8 cellular contexts compared by ENCODE assay signal in the genomic region with DNA sequence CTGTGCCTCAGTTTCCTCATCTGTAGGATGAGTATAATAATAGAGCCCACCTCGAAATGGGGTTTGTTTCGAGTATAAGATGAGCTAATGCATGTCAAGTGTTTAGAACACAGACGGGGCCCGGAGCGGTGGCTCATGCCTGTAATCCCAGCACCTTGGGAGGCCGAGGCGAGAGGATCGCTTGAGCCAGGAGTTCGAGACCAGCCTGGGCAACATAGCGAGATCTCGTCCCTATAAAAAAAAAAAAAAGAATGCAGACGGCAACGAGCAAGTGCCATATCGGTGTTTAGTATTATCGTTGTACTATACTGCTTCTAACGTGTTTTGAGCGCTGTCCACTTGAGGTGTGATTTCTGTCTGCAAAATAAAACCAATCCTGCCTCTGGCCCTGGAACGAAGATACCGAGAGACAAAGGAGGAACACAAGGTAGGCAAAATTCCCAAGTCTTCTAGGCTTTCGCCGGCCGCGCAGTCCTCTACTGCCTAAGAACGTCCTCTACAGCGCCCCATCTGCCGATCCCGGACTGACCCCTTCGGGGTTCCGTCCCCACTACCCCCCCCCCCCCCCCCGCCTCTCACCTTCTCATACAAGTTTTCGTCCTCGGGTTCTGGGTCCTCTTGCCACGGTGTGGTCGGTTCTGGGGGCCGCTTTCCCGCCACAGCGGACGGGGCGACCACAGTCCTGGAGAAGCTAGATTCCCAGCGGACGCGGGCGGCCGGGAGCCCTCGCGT. TPM values are rescaled to one million over a fixed set of nuclear protein-coding genes. Genes with fewer than 3 reads are reported as not detected.
DNase-seq lines count a peak whose midpoint lies in the region; ATAC-seq and TF ChIP-seq lines count a peak whose summit lies in the region.

No MANE protein-coding gene starts in this region.

- H3K27me3 ChIP-seq in CD4-positive, alpha-beta T cell (ENCODE audit: control insufficient read depth, insufficient read depth, low read length) = no peaks in the 10 kb centered on the region
- peaks cover 0 to 5% (median 0%) of the 10 kb centered on the region in 4 donors for H3K27me3 ChIP-seq in upper lobe of left lung

- no peaks in the 10 kb centered on the region for H3K9me3 ChIP-seq in CD4-positive, alpha-beta T cell (ENCODE audit: control insufficient read depth, low read length)
- H3K9me3 ChIP-seq in T-helper 17 cell (ENCODE audit: control insufficient read depth, low read length, poor library complexity, severe bottlenecking) (no peaks in the 10 kb centered on the region), mucosa of descending colon (no peaks in the 10 kb centered on the region), upper lobe of left lung (peaks cover 0 to 5% (median 0%) of the 10 kb centered on the region in 4 donors)

- H3K4me3 Mint-ChIP-seq in CD4-positive, alpha-beta T cell = peak overlapping the region; percentile 98
- peak overlapping the region; percentile 98 for H3K4me3 Mint-ChIP-seq in T-helper 17 cell

- H3K4me1 Mint-ChIP-seq in CD4-positive, alpha-beta T cell (ENCODE audit: low read depth) = peaks cover 52% of the 10 kb centered on the region
- H3K4me1 Mint-ChIP-seq in T-helper 17 cell = peaks cover 28% of the 10 kb centered on the region

- H3K36me3 Mint-ChIP-seq in CD4-positive, alpha-beta T cell (ENCODE audit: low read depth) = peaks cover 61% of the 10 kb centered on the region
- H3K36me3 Mint-ChIP-seq in T-helper 17 cell (ENCODE audit: low read depth) = peaks cover 7% of the 10 kb centered on the region

- POLR2A ChIA-PET in CD4-positive, alpha-beta T cell (lab: Charles Lee) = interaction anchor here (0.6 to 4.2 kb wide), 25 partner anchors 9 to 1937 kb away, joined by 3 to 58 read pairs (median 4); a partner anchor contains a TSS

- CTCF ChIA-PET in CD4-positive, alpha-beta T cell (lab: Charles Lee) = interaction anchor here (0.6 to 1.3 kb wide), 6 partner anchors 11 to 89 kb away, joined by 3 to 14 read pairs (median 6); a partner anchor contains a TSS

- peak overlapping the region; percentile 88 for H3K27ac ChIP-seq in CD4-positive, alpha-beta T cell (ENCODE audit: low read depth, low read length)
- peak overlapping the region; percentile 93 to 98 (median 94) for H3K27ac ChIP-seq in upper lobe of left lung

- peaks cover 4% of the 10 kb centered on the region for H3K4me1 ChIP-seq in mucosa of descending colon (ENCODE audit: low read depth)
- peaks cover 6 to 20% (median 11%) of the 10 kb centered on the region in 4 donors for H3K4me1 ChIP-seq in upper lobe of left lung

- peak in 3 of 10 experiments; percentile 11 to 38 (median 35) for DNase-seq in CD4-positive, alpha-beta T cell
- DNase-seq in T-helper 17 cell (peak in 1 of 3 donors; percentile 17), epithelial cell of proximal tubule (ENCODE audit: low read depth) (no peak), mucosa of descending colon (peak in 1 of 3 donors; percentile 34), upper lobe of left lung (peak; percentile 30 to 89), NCI-H1436 treated with DMSO at 0.1 percent for 48 hours (lab: John Stamatoyannopoulos, UW) (no peak)

- TF ChIP-seq CTCF in CD4-positive, alpha-beta T cell (IDR thresholded peaks at IDR 0.05) = no peak
- no peak for TF ChIP-seq CTCF in epithelial cell of proximal tubule (conservative IDR thresholded peaks at IDR 0.05; ENCODE audit: low read depth, low read length)
- TF ChIP-seq CTCF in mucosa of descending colon (IDR thresholded peaks at IDR 0.05) = no peak
- no peak for TF ChIP-seq CTCF in upper lobe of left lung (IDR thresholded peaks at IDR 0.05)

- H3K27ac Mint-ChIP-seq in CD4-positive, alpha-beta T cell = peak overlapping the region; percentile 99
- peak overlapping the region; percentile 99 for H3K27ac Mint-ChIP-seq in T-helper 17 cell

- no peaks in the 10 kb centered on the region for H3K27me3 Mint-ChIP-seq in CD4-positive, alpha-beta T cell
- H3K27me3 Mint-ChIP-seq in T-helper 17 cell = no peaks in the 10 kb centered on the region

- peak; percentile 4 for ATAC-seq in CD4-positive, alpha-beta T cell (ENCODE audit: poor library complexity)
- peak; percentile 18 for ATAC-seq in GM18907 (IDR thresholded peaks at IDR 0.05; ENCODE audit: unreplicated experiment)
- peak; percentile 4 for ATAC-seq in HG03565 (IDR thresholded peaks at IDR 0.05; ENCODE audit: unreplicated experiment)
- peak; percentile 2 for ATAC-seq in T-helper 17 cell
- peak; percentile 30 for ATAC-seq in mucosa of descending colon
- ATAC-seq in upper lobe of left lung (ENCODE audit: low FRiP score in 2 of 2) = peak; percentile 39 to 55

- TF ChIP-seq POLR2A in upper lobe of left lung (IDR thresholded peaks at IDR 0.05) = no peak

- intact Hi-C loops in CD4-positive, alpha-beta T cell (cut with DNase I, micrococcal nuclease) = loop anchor here (1.0 to 10.0 kb wide), 4 partner anchors 15 to 1863 kb away; a partner anchor contains a TSS
- intact Hi-C loops in mucosa of descending colon (cut with DNase I, micrococcal nuclease) = no loop called here

- no peaks in the 10 kb centered on the region for H3K36me3 ChIP-seq in mucosa of descending colon (ENCODE audit: low read depth)
- H3K36me3 ChIP-seq in upper lobe of left lung = peaks cover 0 to 3% (median 0%) of the 10 kb centered on the region in 4 donors

- no peak for TF ChIP-seq EP300 in upper lobe of left lung (IDR thresholded peaks at IDR 0.05)

- H3K4me3 ChIP-seq in epithelial cell of proximal tubule (ENCODE audit: low read depth, low read length) (peak overlapping the region; percentile 75), mucosa of descending colon (peak overlapping the region; percentile 48), upper lobe of left lung (peak overlapping the region; percentile 26 to 71 (median 60))

- H3K9me3 Mint-ChIP-seq in CD4-positive, alpha-beta T cell = no peaks in the 10 kb centered on the region

- WGBS in upper lobe of left lung, 2 donors = 0 to 46% methylated on average over 8 to 45 of the region's 46 CpGs

RNA-seq across cellular contexts. Expression of a gene that starts 0.4 kb away (rescaled TPM):
- total RNA-seq in CD4-positive, alpha-beta T cell = 10 to 100 TPM; 50.1 to 53.2 TPM
- total RNA-seq in T-helper 17 cell (10 to 100 TPM; 55.4 to 55.6 TPM), epithelial cell of proximal tubule (83.4 and 90.5 TPM in 2 replicates), mucosa of descending colon (10 to 100 TPM; 57.6 to 72.2 (median 71.6) TPM), upper lobe of left lung (10 to 100 TPM; 41.9 to 77.5 (median 66.7) TPM)

RNA-seq across cellular contexts. Expression of a gene that starts 1.0 kb away (rescaled TPM):
- total RNA-seq in CD4-positive, alpha-beta T cell = 10 to 100 TPM; 27.3 to 29.4 TPM
- 10 to 100 TPM; 33.0 to 36.5 TPM for total RNA-seq in T-helper 17 cell
- total RNA-seq in epithelial cell of proximal tubule = 41.2 and 57.0 TPM in 2 replicates
- total RNA-seq in mucosa of descending colon = 10 to 100 TPM; 35.2 to 40.2 (median 37.7) TPM
- 10 to 100 TPM; 29.2 to 59.7 (median 32.5) TPM for total RNA-seq in upper lobe of left lung

RNA-seq across cellular contexts. Expression of a gene that starts 49.6 kb away (rescaled TPM):
- 10 to 100 TPM; 70.0 to 72.1 TPM for total RNA-seq in CD4-positive, alpha-beta T cell
- 100 to 1,000 TPM; 109 to 112 TPM for total RNA-seq in T-helper 17 cell
- 161 and 183 TPM in 2 replicates for total RNA-seq in epithelial cell of proximal tubule
- total RNA-seq in mucosa of descending colon = 100 to 1,000 TPM; 160 to 198 (median 172) TPM
- 100 to 1,000 TPM; 128 to 186 (median 173) TPM for total RNA-seq in upper lobe of left lung

Comparison
In these comparisons a context has a peak if more than half of its experiments do, and no peak if none do; other contexts are left out.
1. DNase-seq: peak in upper lobe of left lung (2 of 2); none in epithelial cell of proximal tubule (single experiment) and NCI-H1436 treated with DMSO at 0.1 percent for 48 hours (single experiment).
2. intact Hi-C loops: an anchor here in CD4-positive, alpha-beta T cell (1.0 to 10.0 kb wide); none called in mucosa of descending colon.
3. Peak in every context shown above with its lines, with median percentiles within 50 percentile points of each other: ATAC-seq and H3K4me3 ChIP-seq.